17 cellular contexts compared by ENCODE assay signal in genomic region chr4:112340048-112340447, GRCh38. TPM values are rescaled to one million over a fixed set of nuclear protein-coding genes. Genes with fewer than 3 reads are reported as not detected.
A peak's percentile ranks its signal among the peaks of the same experiment; 100 is the strongest.
DNase-seq lines count a peak whose midpoint lies in the region; ATAC-seq and TF ChIP-seq lines count a peak whose summit lies in the region.
"Had no signal": no experiment of that assay in that cellular context is flagged by ENCODE, and none has a peak within 500 bp of the region (broad histone marks: within the 10 kb centered on the region; RNA-seq: fewer than 3 reads in every experiment).

No MANE protein-coding gene starts in this region.

- H3K27ac Mint-ChIP-seq in GM23338: no peak overlapping the region

- no peaks in the 10 kb centered on the region for H3K79me2 ChIP-seq in GM23338 (replicated peaks; ENCODE audit: insufficient read depth)

- H3K36me3 Mint-ChIP-seq in GM23338 (ENCODE audit: low read depth): no peaks in the 10 kb centered on the region

- H3K36me3 ChIP-seq in GM23338 (ENCODE audit: insufficient read depth): no peaks in the 10 kb centered on the region
- no peaks in the 10 kb centered on the region for H3K36me3 ChIP-seq in SK-N-MC (ENCODE audit: insufficient read depth, low read length)
- no peaks in the 10 kb centered on the region for H3K36me3 ChIP-seq in iPS-20b (ENCODE audit: insufficient read depth, low read depth, low read length)
- H3K36me3 ChIP-seq: MG63 had no signal

- no peaks in the 10 kb centered on the region for H3F3A ChIP-seq in GM23338 (replicated peaks; ENCODE audit: low read depth)

- no peaks in the 10 kb centered on the region for H4K20me1 ChIP-seq in GM23338 (replicated peaks; ENCODE audit: insufficient read depth)

- H3K4me2 ChIP-seq in GM23338: peak overlapping the region; percentile 4; the same call in 1 of the 2 replicates
- H3K4me2 ChIP-seq: A549 had no signal

- peak overlapping the region; percentile 42; the same call in 2 of the 3 replicates for H3K4me3 Mint-ChIP-seq in GM23338

- H2AFZ ChIP-seq in GM23338: no peak overlapping the region

- H3K4me1 Mint-ChIP-seq in GM23338: peaks cover 49% of the 10 kb centered on the region

- TF ChIP-seq CTCF in GM23338 (conservative IDR thresholded peaks at IDR 0.05; ENCODE audit: low read depth in 2 of 2): no peak

- no peaks in the 10 kb centered on the region for H3K9me2 ChIP-seq in GM23338 (ENCODE audit: insufficient read depth)

- H3K27ac ChIP-seq in GM23338 (ENCODE audit: low read depth) (no peak overlapping the region), SK-N-MC (peak overlapping the region; percentile 83), iPS-20b (ENCODE audit: low read length) (no peak overlapping the region)
- H3K27ac ChIP-seq: A549, C4-2B had no signal

- peak; percentile 72 for DNase-seq in GM23338 (ENCODE audit: low spot score)
- DNase-seq in MV-4-11 (lab: John Stamatoyannopoulos, UW): peak; percentile 47
- peak; percentile 96 for DNase-seq in SK-N-MC (ENCODE audit: low read depth, low spot score)
- DNase-seq in inferior parietal cortex (ENCODE audit: extremely low spot score): no peak
- DNase-seq: DMS153, Karpas-422, MG63, NCI-H1092 treated with DMSO at 0.1 percent for 48 hours, NCI-H2081 treated with DMSO at 0.1 percent for 48 hours, NCI-H226, NCI-H748 treated with DMSO at 0.1 percent for 48 hours had no signal

- peaks cover 9% of the 10 kb centered on the region for H3K27me3 Mint-ChIP-seq in GM23338 (ENCODE audit: insufficient read depth, low read depth, poor library complexity)

- H3K9me3 ChIP-seq in SK-N-MC (ENCODE audit: low read depth, low read length) (no peaks in the 10 kb centered on the region), iPS-20b (ENCODE audit: insufficient read depth, low read depth, low read length) (no peaks in the 10 kb centered on the region)
- H3K9me3 ChIP-seq: A549, MG63 had no signal

- ATAC-seq in GM23338 (peak; percentile 81), HG03378 (IDR thresholded peaks at IDR 0.05; ENCODE audit: unreplicated experiment) (no peak), HG03439 (IDR thresholded peaks at IDR 0.05; ENCODE audit: unreplicated experiment) (no peak)
- ATAC-seq: A549, Right ventricle myocardium inferior had no signal

- H3K27me3 ChIP-seq in GM23338 (ENCODE audit: insufficient read depth) (peaks cover 4% of the 10 kb centered on the region; the same call in 1 of the 2 replicates), iPS-20b (ENCODE audit: insufficient read depth, low read length) (peaks cover 44% of the 10 kb centered on the region)
- H3K27me3 ChIP-seq: MG63 had no signal

- H3K4me3 ChIP-seq in GM23338 (no peak overlapping the region), SK-N-MC (peak overlapping the region; percentile 76), iPS-20b (ENCODE audit: low read length) (peak overlapping the region; percentile 34; the same call in 1 of the 2 replicates)
- H3K4me3 ChIP-seq: A549, MG63 had no signal

- no peaks in the 10 kb centered on the region for H3K9me3 Mint-ChIP-seq in GM23338

- H3K4me1 ChIP-seq in GM23338 (ENCODE audit: insufficient read depth) (peaks cover 35% of the 10 kb centered on the region), iPS-20b (ENCODE audit: insufficient read depth, low read length) (peaks cover 31% of the 10 kb centered on the region)
- H3K4me1 ChIP-seq: A549 had no signal

- H3K9ac ChIP-seq in SK-N-MC (ENCODE audit: insufficient read length): peak overlapping the region; percentile 58
- H3K9ac ChIP-seq in iPS-20b (ENCODE audit: low read depth, low read length): no peak overlapping the region

TF ChIP-seq in GM23338, 12 proteins besides CTCF, POLR2A, EP300 and RAD21:
- TF ChIP-seq STAT1 (IDR thresholded peaks at IDR 0.05; ENCODE audit: unreplicated experiment) (no peak), ZNF331 (CRISPR knock-in tag; IDR thresholded peaks at IDR 0.05; ENCODE audit: low read depth) (no peak), POLR2AphosphoS5 (IDR thresholded peaks at IDR 0.05; ENCODE audit: low read depth) (no peak), JUNB (IDR thresholded peaks at IDR 0.05; ENCODE audit: unreplicated experiment) (no peak), EZH2 (IDR thresholded peaks at IDR 0.05; ENCODE audit: low read depth, unreplicated experiment) (no peak), NANOG (IDR thresholded peaks at IDR 0.05; ENCODE audit: borderline replicate concordance) (no peak), ZNF114 (CRISPR knock-in tag; IDR thresholded peaks at IDR 0.05) (no peak), EZH2phosphoT487 (IDR thresholded peaks at IDR 0.05; ENCODE audit: unreplicated experiment) (no peak), CREB1 (CRISPR knock-in tag; IDR thresholded peaks at IDR 0.05; ENCODE audit: low read depth) (no peak), ZNF462 (CRISPR knock-in tag; IDR thresholded peaks at IDR 0.05) (no peak)
- TF ChIP-seq, protein P1, sequence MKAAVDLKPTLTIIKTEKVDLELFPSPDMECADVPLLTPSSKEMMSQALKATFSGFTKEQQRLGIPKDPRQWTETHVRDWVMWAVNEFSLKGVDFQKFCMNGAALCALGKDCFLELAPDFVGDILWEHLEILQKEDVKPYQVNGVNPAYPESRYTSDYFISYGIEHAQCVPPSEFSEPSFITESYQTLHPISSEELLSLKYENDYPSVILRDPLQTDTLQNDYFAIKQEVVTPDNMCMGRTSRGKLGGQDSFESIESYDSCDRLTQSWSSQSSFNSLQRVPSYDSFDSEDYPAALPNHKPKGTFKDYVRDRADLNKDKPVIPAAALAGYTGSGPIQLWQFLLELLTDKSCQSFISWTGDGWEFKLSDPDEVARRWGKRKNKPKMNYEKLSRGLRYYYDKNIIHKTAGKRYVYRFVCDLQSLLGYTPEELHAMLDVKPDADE (IDR thresholded peaks at IDR 0.05): no peak
TF ChIP-seq in GM23338: peak in this region for 0.

RNA-seq across cellular contexts. Expression of gene ALPK1, which starts 42.9 kb away (rescaled TPM):
- total RNA-seq in GM23338 (2014; rRNA removed; shearing (Covaris generic)): 0.49 and 2.0 TPM in 2 replicates
- 0.10 TPM in 1 of 2 replicates, not detected in the other for polyA plus RNA-seq in GM23338 (2016; fragmentation: Nextera tagmentation; extraction: Ambion mirVana)

RNA-seq across cellular contexts. Expression of gene TIFA, which starts 54.3 kb away (rescaled TPM):
- 1.6 and 4.7 TPM in 2 replicates for total RNA-seq in GM23338 (2014; rRNA removed; shearing (Covaris generic))
- polyA plus RNA-seq in GM23338 (2016; fragmentation: Nextera tagmentation; extraction: Ambion mirVana): 1.5 and 2.6 TPM in 2 replicates
